In the genomic region with DNA sequence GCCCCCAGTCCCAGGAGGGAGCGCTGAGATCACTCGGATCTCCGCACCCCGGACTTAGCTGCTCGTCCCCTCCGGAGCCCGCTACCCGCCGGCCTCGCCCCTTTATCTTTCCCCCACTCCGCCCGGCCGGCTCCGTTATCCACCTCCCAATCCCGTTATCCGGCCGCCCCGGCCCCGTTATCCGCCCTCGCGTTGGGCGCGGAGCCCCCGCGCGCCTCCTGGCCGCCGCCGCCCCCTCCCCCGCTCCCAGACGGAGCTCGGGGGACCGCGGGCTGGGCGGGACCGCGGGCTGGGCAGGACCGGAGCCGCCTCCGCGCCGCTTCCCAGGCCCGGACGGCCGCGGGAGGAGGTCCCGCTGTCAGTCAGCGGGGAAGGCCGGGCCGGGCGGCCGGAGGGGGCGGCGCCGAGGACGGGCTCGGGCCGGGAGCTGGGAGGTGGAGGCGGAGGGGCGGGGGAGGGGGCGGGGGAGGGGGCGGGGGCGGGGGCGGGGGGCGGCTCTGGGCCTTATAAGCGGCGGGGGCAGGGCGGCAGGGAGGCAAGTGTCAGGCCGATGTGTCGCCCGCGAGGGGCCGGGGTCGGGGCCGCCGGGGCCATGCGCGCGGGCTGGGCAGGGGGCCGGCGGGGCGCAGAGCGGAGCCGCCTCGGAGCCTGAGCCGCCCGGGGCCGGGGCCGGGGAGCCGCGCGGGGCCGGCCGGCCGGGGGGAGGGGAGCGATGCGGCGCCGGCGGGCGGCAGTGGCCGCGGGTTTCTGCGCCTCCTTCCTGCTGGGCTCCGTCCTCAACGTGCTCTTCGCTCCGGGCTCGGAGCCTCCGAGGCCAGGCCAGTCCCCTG, we compare ENCODE assay signal across 8 cellular contexts. TPM values are rescaled to one million over a fixed set of nuclear protein-coding genes. Genes with fewer than 3 reads are reported as not detected.
DNase-seq lines count a peak whose midpoint lies in the region; ATAC-seq and TF ChIP-seq lines count a peak whose summit lies in the region.

A gene with protein sequence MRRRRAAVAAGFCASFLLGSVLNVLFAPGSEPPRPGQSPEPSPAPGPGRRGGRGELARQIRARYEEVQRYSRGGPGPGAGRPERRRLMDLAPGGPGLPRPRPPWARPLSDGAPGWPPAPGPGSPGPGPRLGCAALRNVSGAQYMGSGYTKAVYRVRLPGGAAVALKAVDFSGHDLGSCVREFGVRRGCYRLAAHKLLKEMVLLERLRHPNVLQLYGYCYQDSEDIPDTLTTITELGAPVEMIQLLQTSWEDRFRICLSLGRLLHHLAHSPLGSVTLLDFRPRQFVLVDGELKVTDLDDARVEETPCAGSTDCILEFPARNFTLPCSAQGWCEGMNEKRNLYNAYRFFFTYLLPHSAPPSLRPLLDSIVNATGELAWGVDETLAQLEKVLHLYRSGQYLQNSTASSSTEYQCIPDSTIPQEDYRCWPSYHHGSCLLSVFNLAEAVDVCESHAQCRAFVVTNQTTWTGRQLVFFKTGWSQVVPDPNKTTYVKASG (plus strand): TSS at position 534 of the 830 bp plus-strand sequence. CDS start 179 bp downstream, at position 713.

- H2BK120ac ChIP-seq in IMR-90 (ENCODE audit: low read depth, low read length) = peak within 1 kb of the TSS; percentile 86
- H2BK120ac ChIP-seq in mesenchymal stem cell (ENCODE audit: low read depth, low read length) = peak within 1 kb of the TSS; percentile 94

- no peaks in the 10 kb centered on the region for H3K36me3 Mint-ChIP-seq in activated B cell treated with CpG ODN at 0.5 μM for 24 hours (ENCODE audit: low read depth)

- H3K27me3 ChIP-seq in IMR-90 (ENCODE audit: control insufficient read depth, insufficient read depth, low read length) (no peaks in the 10 kb centered on the region; the same call in 1 of the 2 replicates), mesenchymal stem cell (ENCODE audit: control insufficient read depth in 1 of 2, insufficient read depth in 1 of 2, low read length in 2 of 2) (peaks cover 0 to 11% of the 10 kb centered on the region in 2 experiments)

- H2AK5ac ChIP-seq in IMR-90 (ENCODE audit: low read depth, low read length) = peak within 1 kb of the TSS; percentile 96
- no peak within 1 kb of the TSS for H2AK5ac ChIP-seq in mesenchymal stem cell (ENCODE audit: low read length, severe bottlenecking)

- dilution Hi-C loops in IMR-90 (cut with HindIII; ENCODE audit: low sequenced_read_pairs, unreplicated experiment) = no loop called here

- no peak for TF ChIP-seq CTCF in IMR-90 (conservative IDR thresholded peaks at IDR 0.05; ENCODE audit: low read depth, low read length)
- no peak for TF ChIP-seq CTCF in activated B cell treated with CpG ODN at 0.5 μM for 24 hours (IDR thresholded peaks at IDR 0.05)
- no peak for TF ChIP-seq CTCF in epithelial cell of esophagus (IDR thresholded peaks at IDR 0.05; ENCODE audit: insufficient read depth, low read depth, low read length, missing control alignments)
- no peak for TF ChIP-seq CTCF in subcutaneous adipose tissue (IDR thresholded peaks at IDR 0.05; ENCODE audit: low read depth)

- peak within 1 kb of the TSS; percentile 79 for H3K18ac ChIP-seq in IMR-90 (ENCODE audit: low read depth, low read length)
- peak within 1 kb of the TSS; percentile 92 to 96 for H3K18ac ChIP-seq in mesenchymal stem cell (ENCODE audit: low read depth in 1 of 2, low read length in 2 of 2)

- peaks cover 52% of the 10 kb centered on the region for H3K27me3 Mint-ChIP-seq in activated B cell treated with CpG ODN at 0.5 μM for 24 hours

- H3K9me1 ChIP-seq in IMR-90 (ENCODE audit: insufficient read depth, low read length) = peaks cover 10% of the 10 kb centered on the region

- peak within 1 kb of the TSS; percentile 93 for H3K4me2 ChIP-seq in IMR-90 (ENCODE audit: low read depth, low read length)
- peak within 1 kb of the TSS; percentile 85 for H3K4me2 ChIP-seq in mesenchymal stem cell (ENCODE audit: low read length, poor library complexity, severe bottlenecking)

- H3K4ac ChIP-seq in IMR-90 (ENCODE audit: low read depth, low read length) (peak within 1 kb of the TSS; percentile 94), mesenchymal stem cell (ENCODE audit: low read depth in 1 of 2, low read length in 2 of 2) (peak within 1 kb of the TSS; percentile 85 to 95)

- DNase-seq in COLO668 (lab: John Stamatoyannopoulos, UW; ENCODE audit: unreplicated experiment) (peak; percentile 56), IMR-90 (peak; percentile 79), activated B cell treated with CpG ODN at 0.5 μM for 24 hours (peak; percentile 31), epithelial cell of esophagus (ENCODE audit: low read depth) (peak; percentile 47), mesenchymal stem cell (peak; percentile 89)

- peak within 1 kb of the TSS; percentile 38 to 71 for H2BK12ac ChIP-seq in mesenchymal stem cell (ENCODE audit: low read length in 2 of 2)

- H3K79me1 ChIP-seq in IMR-90 (ENCODE audit: low read depth in 1 of 2, low read length in 2 of 2) (peaks cover 12 to 43% of the 10 kb centered on the region in 2 experiments), mesenchymal stem cell (replicated peaks; ENCODE audit: low read length, poor library complexity, severe bottlenecking) (peaks cover 24% of the 10 kb centered on the region)

- H2BK20ac ChIP-seq in IMR-90 (ENCODE audit: low read depth, low read length) = peak within 1 kb of the TSS; percentile 50

- intact Hi-C loops in IMR-90 (cut with micrococcal nuclease) (loop anchor here (2.0 kb wide), 1 partner anchor 113 kb away; no protein-coding TSS in a partner anchor), activated B cell treated with CpG ODN at 0.5 μM for 24 hours (cut with micrococcal nuclease) (no loop called here)

- WGBS in IMR-90 (ENCODE audit: extremely low coverage in 2 of 2, insufficient read length in 1 of 2), 2 experiments = 0% methylated on average over 35 of the region's 111 CpGs; no CpG with 5 or more reads in 1 of the 2 experiments
- WGBS in mesenchymal stem cell = 0% methylated on average over 34 of the region's 111 CpGs

- H3K9ac ChIP-seq in IMR-90 (ENCODE audit: low read depth, low read length) (peak within 1 kb of the TSS; percentile 96), mesenchymal stem cell (ENCODE audit: low read length) (peak within 1 kb of the TSS; percentile 85)

- peak within 1 kb of the TSS; percentile 92 for H2AK9ac ChIP-seq in IMR-90 (replicated peaks; ENCODE audit: low read depth, low read length, poor library complexity)

- H3K9me3 ChIP-seq in IMR-90 (ENCODE audit: control insufficient read depth, insufficient read depth, low read length) (no peaks in the 10 kb centered on the region), mesenchymal stem cell (ENCODE audit: control insufficient read depth, low read length) (no peaks in the 10 kb centered on the region)

- peak within 1 kb of the TSS; percentile 80 for H4K5ac ChIP-seq in IMR-90 (ENCODE audit: low read depth, low read length)

- CTCF ChIA-PET in IMR-90 (lab: Yijun Ruan, JAX) (interaction anchor here (0.9 to 1.2 kb wide), 2 partner anchors 142 to 178 kb away, joined by 4 to 5 read pairs; no protein-coding TSS in a partner anchor), activated B cell treated with CpG ODN at 0.5 μM for 24 hours (lab: Charles Lee) (no interaction called here)

- no peak; the same call in 1 of the 2 replicates for TF ChIP-seq RAD21 in IMR-90 (IDR thresholded peaks at IDR 0.05; ENCODE audit: low read length)

- H2BK5ac ChIP-seq in IMR-90 (ENCODE audit: low read depth, low read length, poor library complexity, severe bottlenecking) = peak within 1 kb of the TSS; percentile 83
- peak within 1 kb of the TSS; percentile 51 for H2BK5ac ChIP-seq in mesenchymal stem cell (ENCODE audit: low read depth, low read length, poor library complexity, severe bottlenecking)

- peaks cover 30% of the 10 kb centered on the region for H4K20me1 ChIP-seq in IMR-90 (ENCODE audit: insufficient read depth, low read length)

- H3K27ac Mint-ChIP-seq in activated B cell treated with CpG ODN at 0.5 μM for 24 hours = no peak within 1 kb of the TSS

- H3K4me1 ChIP-seq in IMR-90 (ENCODE audit: control insufficient read depth, insufficient read depth, low read length) (peaks cover 24% of the 10 kb centered on the region), mesenchymal stem cell (ENCODE audit: control insufficient read depth, insufficient read depth, low read depth, low read length) (peaks cover 36% of the 10 kb centered on the region)

- no TSS peak for BruUV-seq in IMR-90 (replicated peaks; lab: Mats Ljungman, UMichigan)

- H3K9me3 Mint-ChIP-seq in activated B cell treated with CpG ODN at 0.5 μM for 24 hours = no peaks in the 10 kb centered on the region

- H3K4me3 ChIP-seq in IMR-90 (ENCODE audit: insufficient read depth, low read depth, low read length) = peak within 1 kb of the TSS; percentile 94
- no peak within 1 kb of the TSS for H3K4me3 ChIP-seq in epithelial cell of esophagus (ENCODE audit: low read length)
- peak within 1 kb of the TSS; percentile 82 to 84 for H3K4me3 ChIP-seq in mesenchymal stem cell (ENCODE audit: insufficient read depth in 1 of 2, low read depth in 1 of 2, low read length in 2 of 2)

- H2AFZ ChIP-seq in IMR-90 (replicated peaks; ENCODE audit: low read length, poor library complexity) (peak within 1 kb of the TSS; percentile 94), mesenchymal stem cell (ENCODE audit: low read depth, low read length) (peak within 1 kb of the TSS; percentile 32)

- H3K27ac ChIP-seq in IMR-90 (ENCODE audit: insufficient read depth, low read length) = peak within 1 kb of the TSS; percentile 84
- no peak within 1 kb of the TSS for H3K27ac ChIP-seq in mesenchymal stem cell (ENCODE audit: low read length, poor library complexity, severe bottlenecking)

- in situ Hi-C loops in IMR-90 (cut with MboI; ENCODE audit: low sequenced_read_pairs) = no loop called here

- H3K14ac ChIP-seq in IMR-90 (replicated peaks; ENCODE audit: low read depth, low read length) = peak within 1 kb of the TSS; percentile 97
- H3K14ac ChIP-seq in mesenchymal stem cell (ENCODE audit: low read length in 2 of 2) = peak within 1 kb of the TSS in 1 of 2 experiments; percentile 96

- H2BK15ac ChIP-seq in IMR-90 (ENCODE audit: low read depth, low read length) = peak within 1 kb of the TSS; percentile 80; the same call in 2 of the 3 replicates
- H2BK15ac ChIP-seq in mesenchymal stem cell (ENCODE audit: low read depth, poor library complexity, severe bottlenecking) = peak within 1 kb of the TSS; percentile 92

- H3K4me1 Mint-ChIP-seq in activated B cell treated with CpG ODN at 0.5 μM for 24 hours = peaks cover 6% of the 10 kb centered on the region

- H3K23ac ChIP-seq in IMR-90 (ENCODE audit: low read depth, low read length) (peak within 1 kb of the TSS; percentile 98), mesenchymal stem cell (ENCODE audit: low read length in 2 of 2) (peak within 1 kb of the TSS; percentile 29 to 37)

- ATAC-seq in GM19395 (IDR thresholded peaks at IDR 0.05; ENCODE audit: unreplicated experiment) (peak; percentile 58), IMR-90 (ENCODE audit: low read depth) (peak; percentile 88), activated B cell treated with CpG ODN at 0.5 μM for 24 hours (ENCODE audit: low read depth) (peak; percentile 71), GM19328 (IDR thresholded peaks at IDR 0.05; ENCODE audit: unreplicated experiment) (no peak)

- TF ChIP-seq POLR2A in IMR-90 (IDR thresholded peaks at IDR 0.05; ENCODE audit: low read depth, low read length) = no peak

- peaks cover 22% of the 10 kb centered on the region; the same call in 1 of the 2 replicates for H3K36me3 ChIP-seq in IMR-90 (ENCODE audit: control insufficient read depth, insufficient read depth, low read length)
- H3K36me3 ChIP-seq in mesenchymal stem cell (ENCODE audit: control insufficient read depth in 1 of 2, insufficient read depth in 2 of 2, low read depth in 1 of 2, low read length in 2 of 2) = peaks cover 0 to 6% of the 10 kb centered on the region in 2 experiments

- H4K8ac ChIP-seq in IMR-90 (ENCODE audit: low read depth in 2 of 2, low read length in 2 of 2) (peak within 1 kb of the TSS; percentile 35 to 78; a peak in 3 of 4 replicates), mesenchymal stem cell (ENCODE audit: low read length) (peak within 1 kb of the TSS; percentile 92)

- H4K91ac ChIP-seq in IMR-90 (ENCODE audit: insufficient read depth, low read depth, low read length) (peak within 1 kb of the TSS; percentile 94), mesenchymal stem cell (ENCODE audit: low read length) (peak within 1 kb of the TSS; percentile 94)

- H3K4me3 Mint-ChIP-seq in activated B cell treated with CpG ODN at 0.5 μM for 24 hours = peak within 1 kb of the TSS; percentile 70

- POLR2A ChIA-PET in IMR-90 (lab: Charles Lee; ENCODE audit: unreplicated experiment) (interaction anchor here (0.6 to 0.7 kb wide), 3 partner anchors 17 to 1963 kb away, joined by 3 to 7 read pairs (median 5); no protein-coding TSS in a partner anchor), activated B cell treated with CpG ODN at 0.5 μM for 24 hours (lab: Charles Lee) (no interaction called here)

- peak within 1 kb of the TSS; percentile 90 for H3K56ac ChIP-seq in IMR-90 (ENCODE audit: extremely low read depth, insufficient read depth, low read length)

RNA-seq across cellular contexts. Expression of the gene that starts here (rescaled TPM):
- 50.3 and 55.6 TPM in 2 replicates for total RNA-seq in IMR-90 (2012; rRNA removed)
- polyA plus RNA-seq in IMR-90 (2012; rRNA removed) = 67.4 and 95.7 TPM in 2 replicates
- polyA plus RNA-seq in IMR-90 (2012; cell fraction: cytosol; rRNA removed) = 40.2 and 112 TPM in 2 replicates
- polyA plus RNA-seq in IMR-90 (2012; cell fraction: nucleus; rRNA removed; ENCODE audit: low replicate concordance) = 310 and 597 TPM in 2 replicates
- total RNA-seq in activated B cell treated with CpG ODN at 0.5 μM for 24 hours = 0.24 TPM in 1 of 2 replicates, not detected in the other
- polyA plus RNA-seq in mesenchymal stem cell (2013, experiment 1 of 2) = 35.7 TPM
- 35.3 TPM for polyA plus RNA-seq in mesenchymal stem cell (2013, experiment 2 of 2)
- total RNA-seq in subcutaneous adipose tissue = 100 to 1,000 TPM in 3 of 4 donors, 10 to 100 TPM in 1; 80.7 to 150 (median 117) TPM

Comparison
In these comparisons a context has a peak if more than half of its experiments do, and no peak if none do; other contexts are left out.
1. RNA of the gene that starts here (total RNA-seq): 80.7 to 150 TPM in subcutaneous adipose tissue and 50.3 to 55.6 TPM in IMR-90; 0.24 TPM in activated B cell treated with CpG ODN at 0.5 μM for 24 hours; every median in the first group is over 10 times any median in the second.
2. Peak in DNase-seq and ATAC-seq in activated B cell treated with CpG ODN at 0.5 μM for 24 hours; RNA of the gene not detected or under 1 TPM.
3. DNase-seq: peak in every context shown above with its lines; median percentile 89 in mesenchymal stem cell; 79 in IMR-90; 56 in COLO668; 47 in epithelial cell of esophagus; 31 in activated B cell treated with CpG ODN at 0.5 μM for 24 hours.